In the genomic region with DNA sequence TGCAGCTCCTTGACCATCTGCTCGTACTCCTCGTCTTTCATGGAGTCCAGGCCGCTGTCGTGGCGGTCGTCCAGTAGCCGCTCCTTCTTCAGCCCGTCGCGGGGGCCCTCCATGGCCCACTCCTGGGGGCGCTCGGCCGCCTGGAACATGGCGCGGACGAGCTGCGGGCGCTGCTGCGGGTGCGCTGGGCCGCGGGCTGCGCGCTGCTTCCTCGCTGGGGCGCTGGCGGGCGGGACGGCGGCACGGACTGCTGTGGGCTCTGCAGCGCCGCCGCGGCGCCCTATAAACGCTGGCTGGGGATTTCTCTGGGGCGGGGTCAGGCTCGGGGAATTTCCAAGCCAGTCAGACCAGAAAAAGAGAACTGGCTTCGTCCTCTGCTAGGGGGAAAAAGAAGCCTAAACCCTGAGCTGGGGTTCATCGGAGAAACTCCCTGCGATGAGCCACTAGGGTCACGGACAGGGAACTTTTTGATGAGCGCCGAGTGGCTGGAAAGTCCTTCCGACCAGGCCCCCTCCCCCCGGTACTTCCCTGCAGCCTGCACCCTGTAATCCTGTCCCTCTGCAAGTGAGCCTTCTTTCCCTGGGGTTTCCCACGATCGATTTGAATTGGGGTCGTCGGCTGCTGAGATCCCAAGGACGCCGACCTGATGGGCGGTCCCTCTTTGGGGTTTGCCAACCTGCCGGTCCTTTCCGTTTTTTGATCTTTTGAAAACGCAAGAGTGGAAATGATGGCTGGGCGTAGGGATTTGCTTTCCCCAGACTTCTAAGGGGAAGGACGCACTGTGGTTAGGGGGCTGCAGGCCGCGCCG, we compare ENCODE assay signal across 1 cellular context.
TF ChIP-seq lines count a peak whose summit lies in the region.

A gene with protein sequence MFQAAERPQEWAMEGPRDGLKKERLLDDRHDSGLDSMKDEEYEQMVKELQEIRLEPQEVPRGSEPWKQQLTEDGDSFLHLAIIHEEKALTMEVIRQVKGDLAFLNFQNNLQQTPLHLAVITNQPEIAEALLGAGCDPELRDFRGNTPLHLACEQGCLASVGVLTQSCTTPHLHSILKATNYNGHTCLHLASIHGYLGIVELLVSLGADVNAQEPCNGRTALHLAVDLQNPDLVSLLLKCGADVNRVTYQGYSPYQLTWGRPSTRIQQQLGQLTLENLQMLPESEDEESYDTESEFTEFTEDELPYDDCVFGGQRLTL (minus strand): TSS at position 254 of the 808 bp plus-strand sequence. CDS start 105 bp downstream, at position 149.

TF ChIP-seq in HepG2, 621 proteins besides CTCF, POLR2A, EP300 and RAD21 (continued from another document and continues in another):
- TF ChIP-seq, protein P1, sequence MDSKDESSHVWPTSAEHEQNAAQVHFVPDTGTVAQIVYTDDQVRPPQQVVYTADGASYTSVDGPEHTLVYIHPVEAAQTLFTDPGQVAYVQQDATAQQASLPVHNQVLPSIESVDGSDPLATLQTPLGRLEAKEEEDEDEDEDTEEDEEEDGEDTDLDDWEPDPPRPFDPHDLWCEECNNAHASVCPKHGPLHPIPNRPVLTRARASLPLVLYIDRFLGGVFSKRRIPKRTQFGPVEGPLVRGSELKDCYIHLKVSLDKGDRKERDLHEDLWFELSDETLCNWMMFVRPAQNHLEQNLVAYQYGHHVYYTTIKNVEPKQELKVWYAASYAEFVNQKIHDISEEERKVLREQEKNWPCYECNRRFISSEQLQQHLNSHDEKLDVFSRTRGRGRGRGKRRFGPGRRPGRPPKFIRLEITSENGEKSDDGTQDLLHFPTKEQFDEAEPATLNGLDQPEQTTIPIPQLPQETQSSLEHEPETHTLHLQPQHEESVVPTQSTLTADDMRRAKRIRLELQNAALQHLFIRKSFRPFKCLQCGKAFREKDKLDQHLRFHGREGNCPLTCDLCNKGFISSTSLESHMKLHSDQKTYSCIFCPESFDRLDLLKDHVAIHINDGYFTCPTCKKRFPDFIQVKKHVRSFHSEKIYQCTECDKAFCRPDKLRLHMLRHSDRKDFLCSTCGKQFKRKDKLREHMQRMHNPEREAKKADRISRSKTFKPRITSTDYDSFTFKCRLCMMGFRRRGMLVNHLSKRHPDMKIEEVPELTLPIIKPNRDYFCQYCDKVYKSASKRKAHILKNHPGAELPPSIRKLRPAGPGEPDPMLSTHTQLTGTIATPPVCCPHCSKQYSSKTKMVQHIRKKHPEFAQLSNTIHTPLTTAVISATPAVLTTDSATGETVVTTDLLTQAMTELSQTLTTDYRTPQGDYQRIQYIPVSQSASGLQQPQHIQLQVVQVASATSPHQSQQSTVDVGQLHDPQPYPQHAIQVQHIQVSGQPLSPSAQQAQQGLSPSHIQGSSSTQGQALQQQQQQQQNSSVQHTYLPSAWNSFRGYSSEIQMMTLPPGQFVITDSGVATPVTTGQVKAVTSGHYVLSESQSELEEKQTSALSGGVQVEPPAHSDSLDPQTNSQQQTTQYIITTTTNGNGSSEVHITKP (CRISPR knock-in tag; IDR thresholded peaks at IDR 0.05; ENCODE audit: low read depth): peak; percentile 61; the same call in 1 of the 2 replicates
- TF ChIP-seq ZNF260 (CRISPR knock-in tag; IDR thresholded peaks at IDR 0.05; ENCODE audit: borderline replicate concordance, low read depth): no peak
- peak; percentile 92 for TF ChIP-seq ZNF761 (CRISPR knock-in tag; conservative IDR thresholded peaks at IDR 0.05)
- peak; percentile 56 for TF ChIP-seq ZNF883 (CRISPR knock-in tag; IDR thresholded peaks at IDR 0.05; ENCODE audit: not compliant biosample characterization)
- TF ChIP-seq ZNF143 (CRISPR knock-in tag; IDR thresholded peaks at IDR 0.05): no peak; the same call in none of the 2 replicates
- peak; percentile 93; the same call in 1 of the 2 replicates for TF ChIP-seq NKX3-1 (CRISPR knock-in tag; IDR thresholded peaks at IDR 0.05)
- no peak for TF ChIP-seq JARID2 (CRISPR knock-in tag; IDR thresholded peaks at IDR 0.05; ENCODE audit: insufficient replicate concordance)
- TF ChIP-seq, protein P2, sequence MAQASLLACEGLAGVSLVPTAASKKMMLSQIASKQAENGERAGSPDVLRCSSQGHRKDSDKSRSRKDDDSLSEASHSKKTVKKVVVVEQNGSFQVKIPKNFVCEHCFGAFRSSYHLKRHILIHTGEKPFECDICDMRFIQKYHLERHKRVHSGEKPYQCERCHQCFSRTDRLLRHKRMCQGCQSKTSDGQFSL (CRISPR knock-in tag; IDR thresholded peaks at IDR 0.05): no peak; the same call in none of the 2 replicates
- peak; percentile 97 for TF ChIP-seq TAF15 (IDR thresholded peaks at IDR 0.05; ENCODE audit: low read depth, low read length, poor library complexity, severe bottlenecking)
- peak; percentile 87 for TF ChIP-seq NRL (CRISPR knock-in tag; IDR thresholded peaks at IDR 0.05; ENCODE audit: borderline replicate concordance)
- TF ChIP-seq ZNF879 (CRISPR knock-in tag; IDR thresholded peaks at IDR 0.05): peak; percentile 97
- TF ChIP-seq ZNF747 (CRISPR knock-in tag; IDR thresholded peaks at IDR 0.05; ENCODE audit: borderline replicate concordance): peak; percentile 69; the same call in 1 of the 2 replicates
- TF ChIP-seq, protein P3, sequence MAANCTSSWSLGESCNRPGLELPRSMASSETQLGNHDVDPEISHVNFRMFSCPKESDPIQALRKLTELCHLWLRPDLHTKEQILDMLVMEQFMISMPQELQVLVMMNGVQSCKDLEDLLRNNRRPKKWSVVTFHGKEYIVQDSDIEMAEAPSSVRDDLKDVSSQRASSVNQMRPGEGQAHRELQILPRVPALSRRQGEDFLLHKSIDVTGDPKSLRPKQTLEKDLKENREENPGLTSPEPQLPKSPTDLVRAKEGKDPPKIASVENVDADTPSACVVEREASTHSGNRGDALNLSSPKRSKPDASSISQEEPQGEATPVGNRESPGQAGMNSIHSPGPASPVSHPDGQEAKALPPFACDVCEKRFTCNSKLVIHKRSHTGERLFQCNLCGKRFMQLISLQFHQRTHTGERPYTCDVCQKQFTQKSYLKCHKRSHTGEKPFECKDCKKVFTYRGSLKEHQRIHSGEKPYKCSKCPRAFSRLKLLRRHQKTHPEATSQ (CRISPR knock-in tag; IDR thresholded peaks at IDR 0.05; ENCODE audit: borderline replicate concordance): peak; percentile 92; the same call in 1 of the 2 replicates
- TF ChIP-seq ZNF33B (CRISPR knock-in tag; IDR thresholded peaks at IDR 0.05): no peak
- TF ChIP-seq AGO2 (optimal IDR thresholded peaks at IDR 0.05; ENCODE audit: low read depth, low read length): peak; percentile 100
- no peak for TF ChIP-seq ZSCAN22 (CRISPR knock-in tag; IDR thresholded peaks at IDR 0.05)
- TF ChIP-seq ZNF781 (CRISPR knock-in tag; IDR thresholded peaks at IDR 0.05; ENCODE audit: borderline replicate concordance, not compliant biosample characterization): peak; percentile 53
- TF ChIP-seq ZNF543 (CRISPR knock-in tag; IDR thresholded peaks at IDR 0.05): no peak; the same call in 1 of the 2 replicates
- no peak for TF ChIP-seq NONO (IDR thresholded peaks at IDR 0.05)
- no peak for TF ChIP-seq NONO (CRISPR knock-in tag; conservative IDR thresholded peaks at IDR 0.05)
- TF ChIP-seq, protein P4, sequence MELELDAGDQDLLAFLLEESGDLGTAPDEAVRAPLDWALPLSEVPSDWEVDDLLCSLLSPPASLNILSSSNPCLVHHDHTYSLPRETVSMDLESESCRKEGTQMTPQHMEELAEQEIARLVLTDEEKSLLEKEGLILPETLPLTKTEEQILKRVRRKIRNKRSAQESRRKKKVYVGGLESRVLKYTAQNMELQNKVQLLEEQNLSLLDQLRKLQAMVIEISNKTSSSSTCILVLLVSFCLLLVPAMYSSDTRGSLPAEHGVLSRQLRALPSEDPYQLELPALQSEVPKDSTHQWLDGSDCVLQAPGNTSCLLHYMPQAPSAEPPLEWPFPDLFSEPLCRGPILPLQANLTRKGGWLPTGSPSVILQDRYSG (CRISPR knock-in tag; IDR thresholded peaks at IDR 0.05): no peak; the same call in 1 of the 2 replicates
- TF ChIP-seq ZNF878 (CRISPR knock-in tag; IDR thresholded peaks at IDR 0.05): no peak
- TF ChIP-seq RBFOX2 (IDR thresholded peaks at IDR 0.05; ENCODE audit: low read depth, low read length): peak; percentile 100
- no peak for TF ChIP-seq ZNF10 (CRISPR knock-in tag; IDR thresholded peaks at IDR 0.05; ENCODE audit: borderline replicate concordance, low read depth)
- peak; percentile 97 for TF ChIP-seq MTA1 (CRISPR knock-in tag; IDR thresholded peaks at IDR 0.05; ENCODE audit: borderline replicate concordance)
- TF ChIP-seq ZNF75D (CRISPR knock-in tag; IDR thresholded peaks at IDR 0.05; ENCODE audit: borderline replicate concordance): no peak
- TF ChIP-seq RBM22 (optimal IDR thresholded peaks at IDR 0.05; ENCODE audit: low read length): peak; percentile 95
- no peak; the same call in 1 of the 2 replicates for TF ChIP-seq NFE2L1 (CRISPR knock-in tag; IDR thresholded peaks at IDR 0.05; ENCODE audit: borderline replicate concordance)
- TF ChIP-seq ZKSCAN8 (CRISPR knock-in tag; IDR thresholded peaks at IDR 0.05; ENCODE audit: borderline replicate concordance): peak; percentile 92
- no peak; the same call in none of the 2 replicates for TF ChIP-seq ZNF12 (CRISPR knock-in tag; IDR thresholded peaks at IDR 0.05)
- TF ChIP-seq KLF6 (CRISPR knock-in tag; IDR thresholded peaks at IDR 0.05): peak; percentile 90
- no peak for TF ChIP-seq ATRX (CRISPR knock-in tag; IDR thresholded peaks at IDR 0.05; ENCODE audit: borderline replicate concordance)
- TF ChIP-seq ZNF354B (CRISPR knock-in tag; IDR thresholded peaks at IDR 0.05): peak; percentile 17; the same call in 1 of the 2 replicates
- TF ChIP-seq, protein P5, sequence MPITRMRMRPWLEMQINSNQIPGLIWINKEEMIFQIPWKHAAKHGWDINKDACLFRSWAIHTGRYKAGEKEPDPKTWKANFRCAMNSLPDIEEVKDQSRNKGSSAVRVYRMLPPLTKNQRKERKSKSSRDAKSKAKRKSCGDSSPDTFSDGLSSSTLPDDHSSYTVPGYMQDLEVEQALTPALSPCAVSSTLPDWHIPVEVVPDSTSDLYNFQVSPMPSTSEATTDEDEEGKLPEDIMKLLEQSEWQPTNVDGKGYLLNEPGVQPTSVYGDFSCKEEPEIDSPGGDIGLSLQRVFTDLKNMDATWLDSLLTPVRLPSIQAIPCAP (CRISPR knock-in tag; IDR thresholded peaks at IDR 0.05; ENCODE audit: low read depth): peak; percentile 89; the same call in 1 of the 2 replicates
- TF ChIP-seq RFX5 (IDR thresholded peaks at IDR 0.05; ENCODE audit: low read depth, low read length): no peak; the same call in 1 of the 2 replicates
- peak; percentile 82 for TF ChIP-seq ZNF777 (CRISPR knock-in tag; IDR thresholded peaks at IDR 0.05)
- TF ChIP-seq HOXA9 (CRISPR knock-in tag; IDR thresholded peaks at IDR 0.05; ENCODE audit: borderline replicate concordance): no peak
- no peak for TF ChIP-seq MBD4 (IDR thresholded peaks at IDR 0.05; ENCODE audit: borderline replicate concordance, low read length)
- TF ChIP-seq CCDC6 (CRISPR knock-in tag; IDR thresholded peaks at IDR 0.05): no peak
- TF ChIP-seq ZNF367 (CRISPR knock-in tag; IDR thresholded peaks at IDR 0.05; ENCODE audit: borderline replicate concordance): 0 out of 2 replicates have a peak, but pooled peaks have one; percentile 58
- TF ChIP-seq, protein P6, sequence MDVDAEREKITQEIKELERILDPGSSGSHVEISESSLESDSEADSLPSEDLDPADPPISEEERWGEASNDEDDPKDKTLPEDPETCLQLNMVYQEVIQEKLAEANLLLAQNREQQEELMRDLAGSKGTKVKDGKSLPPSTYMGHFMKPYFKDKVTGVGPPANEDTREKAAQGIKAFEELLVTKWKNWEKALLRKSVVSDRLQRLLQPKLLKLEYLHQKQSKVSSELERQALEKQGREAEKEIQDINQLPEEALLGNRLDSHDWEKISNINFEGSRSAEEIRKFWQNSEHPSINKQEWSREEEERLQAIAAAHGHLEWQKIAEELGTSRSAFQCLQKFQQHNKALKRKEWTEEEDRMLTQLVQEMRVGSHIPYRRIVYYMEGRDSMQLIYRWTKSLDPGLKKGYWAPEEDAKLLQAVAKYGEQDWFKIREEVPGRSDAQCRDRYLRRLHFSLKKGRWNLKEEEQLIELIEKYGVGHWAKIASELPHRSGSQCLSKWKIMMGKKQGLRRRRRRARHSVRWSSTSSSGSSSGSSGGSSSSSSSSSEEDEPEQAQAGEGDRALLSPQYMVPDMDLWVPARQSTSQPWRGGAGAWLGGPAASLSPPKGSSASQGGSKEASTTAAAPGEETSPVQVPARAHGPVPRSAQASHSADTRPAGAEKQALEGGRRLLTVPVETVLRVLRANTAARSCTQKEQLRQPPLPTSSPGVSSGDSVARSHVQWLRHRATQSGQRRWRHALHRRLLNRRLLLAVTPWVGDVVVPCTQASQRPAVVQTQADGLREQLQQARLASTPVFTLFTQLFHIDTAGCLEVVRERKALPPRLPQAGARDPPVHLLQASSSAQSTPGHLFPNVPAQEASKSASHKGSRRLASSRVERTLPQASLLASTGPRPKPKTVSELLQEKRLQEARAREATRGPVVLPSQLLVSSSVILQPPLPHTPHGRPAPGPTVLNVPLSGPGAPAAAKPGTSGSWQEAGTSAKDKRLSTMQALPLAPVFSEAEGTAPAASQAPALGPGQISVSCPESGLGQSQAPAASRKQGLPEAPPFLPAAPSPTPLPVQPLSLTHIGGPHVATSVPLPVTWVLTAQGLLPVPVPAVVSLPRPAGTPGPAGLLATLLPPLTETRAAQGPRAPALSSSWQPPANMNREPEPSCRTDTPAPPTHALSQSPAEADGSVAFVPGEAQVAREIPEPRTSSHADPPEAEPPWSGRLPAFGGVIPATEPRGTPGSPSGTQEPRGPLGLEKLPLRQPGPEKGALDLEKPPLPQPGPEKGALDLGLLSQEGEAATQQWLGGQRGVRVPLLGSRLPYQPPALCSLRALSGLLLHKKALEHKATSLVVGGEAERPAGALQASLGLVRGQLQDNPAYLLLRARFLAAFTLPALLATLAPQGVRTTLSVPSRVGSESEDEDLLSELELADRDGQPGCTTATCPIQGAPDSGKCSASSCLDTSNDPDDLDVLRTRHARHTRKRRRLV (CRISPR knock-in tag; IDR thresholded peaks at IDR 0.05): 0 out of 2 replicates have a peak, but pooled peaks have one; percentile 54
- peak; percentile 27; the same call in 1 of the 2 replicates for TF ChIP-seq ZNF205 (CRISPR knock-in tag; IDR thresholded peaks at IDR 0.05)
- peak; percentile 85 for TF ChIP-seq NCOR1 (IDR thresholded peaks at IDR 0.05; ENCODE audit: borderline replicate concordance, low read length)
- peak; percentile 98 for TF ChIP-seq ZFX (CRISPR knock-in tag; IDR thresholded peaks at IDR 0.05; ENCODE audit: low read depth)
- no peak for TF ChIP-seq CHD4 (IDR thresholded peaks at IDR 0.05; ENCODE audit: borderline replicate concordance, low read length)
- TF ChIP-seq, protein P7, sequence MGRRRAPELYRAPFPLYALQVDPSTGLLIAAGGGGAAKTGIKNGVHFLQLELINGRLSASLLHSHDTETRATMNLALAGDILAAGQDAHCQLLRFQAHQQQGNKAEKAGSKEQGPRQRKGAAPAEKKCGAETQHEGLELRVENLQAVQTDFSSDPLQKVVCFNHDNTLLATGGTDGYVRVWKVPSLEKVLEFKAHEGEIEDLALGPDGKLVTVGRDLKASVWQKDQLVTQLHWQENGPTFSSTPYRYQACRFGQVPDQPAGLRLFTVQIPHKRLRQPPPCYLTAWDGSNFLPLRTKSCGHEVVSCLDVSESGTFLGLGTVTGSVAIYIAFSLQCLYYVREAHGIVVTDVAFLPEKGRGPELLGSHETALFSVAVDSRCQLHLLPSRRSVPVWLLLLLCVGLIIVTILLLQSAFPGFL (CRISPR knock-in tag; IDR thresholded peaks at IDR 0.05): no peak; the same call in none of the 2 replicates
- no peak for TF ChIP-seq ZMYM2 (CRISPR knock-in tag; IDR thresholded peaks at IDR 0.05)
